ENCODE assay signal across 8 cellular contexts in genomic region chr10:132036153-132036886, GRCh38. TPM values are rescaled to one million over a fixed set of nuclear protein-coding genes. Genes with fewer than 3 reads are reported as not detected.
A peak's percentile ranks its signal among the peaks of the same experiment; 100 is the strongest.
DNase-seq lines count a peak whose midpoint lies in the region; ATAC-seq and TF ChIP-seq lines count a peak whose summit lies in the region.

No MANE protein-coding gene starts in this region.

- H3K4me3 ChIP-seq in AG04449 (ENCODE audit: low read depth, low read length), result peak overlapping the region; percentile 32
- no peak overlapping the region for H3K4me3 ChIP-seq in MG63
- H3K4me3 ChIP-seq in neuron (ENCODE audit: low read length), result peak overlapping the region; percentile 29

- H3K9me3 ChIP-seq in MG63, result no peaks in the 10 kb centered on the region
- peaks cover 3% of the 10 kb centered on the region for H3K9me3 ChIP-seq in neuron (ENCODE audit: low read length)

- peaks cover 17% of the 10 kb centered on the region for H3K4me1 ChIP-seq in neuron (ENCODE audit: insufficient read depth, low read length)

- POLR2A ChIA-PET in AG04449 (lab: Yijun Ruan, JAX), result interaction anchor here (0.6 kb wide), 1 partner anchor 12 kb away, joined by 3 read pairs; no protein-coding TSS in a partner anchor

- CTCF ChIA-PET in AG04449 (lab: Yijun Ruan, JAX), result interaction anchor here (1.1 kb wide), 1 partner anchor 11 kb away, joined by 3 read pairs; no protein-coding TSS in a partner anchor

- DNase-seq in AG04449 (ENCODE audit: low read depth, low spot score) (no peak), MG63 (peak; percentile 24), fibroblast of gingiva (ENCODE audit: low read depth) (peak; percentile 14), GM19238 (ENCODE audit: insufficient read length, low spot score) (no peak), activated gamma-delta T cell (lab: John Stamatoyannopoulos, UW) (no peak)

- H3K36me3 ChIP-seq in MG63 (no peaks in the 10 kb centered on the region), neuron (ENCODE audit: insufficient read depth, low read length) (no peaks in the 10 kb centered on the region)

- peak overlapping the region; percentile 47 for H2AFZ ChIP-seq in neuron (ENCODE audit: low read depth, low read length)

- ATAC-seq in GM19463 (IDR thresholded peaks at IDR 0.05; ENCODE audit: unreplicated experiment) (no peak), GM21786 (IDR thresholded peaks at IDR 0.05; ENCODE audit: unreplicated experiment) (no peak)

- peaks cover 17% of the 10 kb centered on the region for H3K27me3 ChIP-seq in MG63
- peaks cover 67% of the 10 kb centered on the region for H3K27me3 ChIP-seq in neuron (ENCODE audit: insufficient read depth, low read length)

- TF ChIP-seq CTCF in AG04449 (IDR thresholded peaks at IDR 0.05; ENCODE audit: insufficient read depth, low read length, missing control alignments), result no peak

RNA-seq across cellular contexts. Expression of gene JAKMIP3, which starts 29.4 kb away (rescaled TPM):
- total RNA-seq in MG63 (2014; rRNA removed; shearing (Covaris generic); ENCODE audit: low replicate concordance), result 0.07 and 0.99 TPM in 2 replicates

RNA-seq across cellular contexts. Expression of gene BNIP3, which starts 54.6 kb away (rescaled TPM):
- total RNA-seq in MG63 (2014; rRNA removed; shearing (Covaris generic); ENCODE audit: low replicate concordance), result 93.6 and 107 TPM in 2 replicates

Comparison
In these comparisons a context has a peak if more than half of its experiments do, and no peak if none do; other contexts are left out.
1. DNase-seq: peak in MG63 (single experiment) and fibroblast of gingiva (single experiment); none in AG04449 (single experiment), GM19238 (single experiment) and activated gamma-delta T cell (single experiment).